9 cellular contexts compared by ENCODE assay signal in the genomic region with DNA sequence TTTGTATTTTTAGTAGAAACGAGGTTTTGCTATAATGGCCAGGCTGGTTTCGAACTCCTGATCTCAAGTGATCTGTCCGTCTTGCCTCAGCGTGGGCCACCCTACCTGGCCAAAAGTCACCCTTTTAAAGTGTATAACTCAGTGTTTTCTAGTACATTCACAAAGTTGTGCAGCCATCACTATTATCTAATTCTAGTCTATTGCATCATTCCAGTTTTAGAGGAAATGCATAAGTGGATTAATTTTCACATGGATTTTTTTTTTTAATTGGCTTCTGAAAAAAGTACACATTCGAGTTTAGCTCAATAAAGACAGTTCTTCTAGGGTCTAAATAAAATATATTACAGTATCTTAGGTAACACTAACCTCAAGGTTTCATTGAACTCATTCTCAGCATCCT.
"Had no signal": no experiment of that assay in that cellular context is flagged by ENCODE, and none has a peak within 500 bp of the region (broad histone marks: within the 10 kb centered on the region; RNA-seq: fewer than 3 reads in every experiment).

No MANE protein-coding gene starts in this region.

- H2AFZ ChIP-seq: GM23338 had no signal

- FAIRE-seq: H1, H54 had no signal

- H3K27ac ChIP-seq: HL-60 had no signal

- H3K9me3 ChIP-seq: HAP-1 had no signal

- H3K4me3 Mint-ChIP-seq: GM23338, HFFc6 had no signal

- H3K4me3 ChIP-seq: GM23338, HAP-1 had no signal

- H3K27ac Mint-ChIP-seq: GM23338, HFFc6 had no signal

- H3K36me3 ChIP-seq: HAP-1 had no signal

- H3K9me3 Mint-ChIP-seq: GM23338, HFFc6 had no signal

- H3K4me2 ChIP-seq: GM23338 had no signal

- ATAC-seq: GM23338, HCT116 had no signal

- H3K27me3 Mint-ChIP-seq: IgD-negative memory B cell had no signal

- DNase-seq: HFFc6, KG1 had no signal
